Comparison of ENCODE assay signal across 37 cellular contexts in genomic region chr9:132760057-132760456, GRCh38.
"Had no signal": no experiment of that assay in that cellular context is flagged by ENCODE, and none has a peak within 500 bp of the region (broad histone marks: within the 10 kb centered on the region; RNA-seq: fewer than 3 reads in every experiment).

No MANE protein-coding gene starts in this region.

- H3K27me3 ChIP-seq: ascending aorta, cardiac muscle cell had no signal

- H3K4me1 ChIP-seq: ascending aorta had no signal

- H3K27ac Mint-ChIP-seq: activated CD4-positive, alpha-beta memory T cell treated with anti-CD3 and anti-CD28 coated beads, Interleukin-2, amount 10 ng/mL, durations not matched to agents 7 days and 5 days; activated CD4-positive, alpha-beta T cell treated with anti-CD3 and anti-CD28 coated beads for 36 hours; activated CD4-positive, alpha-beta T cell treated with anti-CD3 and anti-CD28 coated beads, Interleukin-2, amount 10 ng/mL, durations not matched to agents 7 days and 5 days; activated CD8-positive, alpha-beta memory T cell treated with anti-CD3 and anti-CD28 coated beads, Interleukin-2, amount 10 ng/mL, durations not matched to agents 7 days and 5 days; activated CD8-positive, alpha-beta T cell treated with anti-CD3 and anti-CD28 coated beads, Interleukin-2, amount 10 ng/mL, durations not matched to agents 7 days and 5 days; activated naive CD4-positive, alpha-beta T cell treated with anti-CD3 and anti-CD28 coated beads, Interleukin-2, amount 10 ng/mL, durations not matched to agents 7 days and 5 days; activated naive CD8-positive, alpha-beta T cell; activated naive CD8-positive, alpha-beta T cell treated with anti-CD3 and anti-CD28 coated beads, Interleukin-2, amount 10 ng/mL, durations not matched to agents 7 days and 5 days; activated naive CD8-positive, alpha-beta T cell treated with anti-CD3 and anti-CD28 coated beads, Interleukin-2, amount 50 U/mL, for 24 hours; activated T-cell treated with anti-CD3 and anti-CD28 coated beads, Interleukin-2, amount 50 U/mL, for 24 hours; activated T-helper 2 cell treated with anti-CD3 and anti-CD28 coated beads, Interferon-gamma antibody, Interleukin-2, Interleukin-4, amounts not matched to agents 10 μg/mL and 5 μg/mL and 100 μg/mL, durations not matched to agents 14 hours and 24 hours and 36 hours; brain; T-cell; T-helper 2 cell treated with Interferon-gamma antibody and Interleukin-4, amounts not matched to agents 5 μg/mL and 100 μg/mL, for 36 hours had no signal

- H3K4me3 Mint-ChIP-seq: activated CD4-positive, alpha-beta memory T cell treated with anti-CD3 and anti-CD28 coated beads, Interleukin-2, amount 10 ng/mL, durations not matched to agents 7 days and 5 days; activated CD4-positive, alpha-beta T cell treated with anti-CD3 and anti-CD28 coated beads for 36 hours; activated CD4-positive, alpha-beta T cell treated with anti-CD3 and anti-CD28 coated beads, Interleukin-2, amount 10 ng/mL, durations not matched to agents 7 days and 5 days; activated CD8-positive, alpha-beta memory T cell treated with anti-CD3 and anti-CD28 coated beads, Interleukin-2, amount 10 ng/mL, durations not matched to agents 7 days and 5 days; activated CD8-positive, alpha-beta T cell treated with anti-CD3 and anti-CD28 coated beads, Interleukin-2, amount 10 ng/mL, durations not matched to agents 7 days and 5 days; activated naive CD4-positive, alpha-beta T cell treated with anti-CD3 and anti-CD28 coated beads, Interleukin-2, amount 10 ng/mL, durations not matched to agents 7 days and 5 days; activated naive CD4-positive, alpha-beta T cell treated with anti-CD3 and anti-CD28 coated beads, Interleukin-2, amount 50 U/mL, for 24 hours; activated naive CD8-positive, alpha-beta T cell; activated naive CD8-positive, alpha-beta T cell treated with anti-CD3 and anti-CD28 coated beads, Interleukin-2, amount 10 ng/mL, durations not matched to agents 7 days and 5 days; activated naive CD8-positive, alpha-beta T cell treated with anti-CD3 and anti-CD28 coated beads, Interleukin-2, amount 50 U/mL, for 24 hours; activated T-cell treated with anti-CD3 and anti-CD28 coated beads, Interleukin-2, amount 50 U/mL, for 24 hours; brain; central memory CD8-positive, alpha-beta T cell; T-cell; T-helper 2 cell treated with Interferon-gamma antibody and Interleukin-4, amounts not matched to agents 5 μg/mL and 100 μg/mL, for 36 hours had no signal

- H3K27me3 Mint-ChIP-seq: activated naive CD4-positive, alpha-beta T cell treated with anti-CD3 and anti-CD28 coated beads, Interleukin-2, amount 50 U/mL, for 24 hours; activated naive CD8-positive, alpha-beta T cell treated with anti-CD3 and anti-CD28 coated beads, Interleukin-2, amount 50 U/mL, for 24 hours had no signal

- H3K9me3 ChIP-seq: ascending aorta had no signal

- H3K36me3 ChIP-seq: ascending aorta, cardiac muscle cell had no signal

- H3K27ac ChIP-seq: ascending aorta, cardiac muscle cell, VCaP had no signal

- ATAC-seq: activated CD4-positive, alpha-beta T cell treated with anti-CD3 and anti-CD28 coated beads for 36 hours; activated CD4-positive, CD25-positive, alpha-beta regulatory T cell treated with anti-CD3 and anti-CD28 coated beads, Interleukin-2, amount 50 U/mL, for 24 hours; activated CD8-positive, alpha-beta memory T cell treated with anti-CD3 and anti-CD28 coated beads, Interleukin-2, amount 10 ng/mL, durations not matched to agents 7 days and 5 days; activated CD8-positive, alpha-beta T cell treated with anti-CD3 and anti-CD28 coated beads, Interleukin-2, amount 10 ng/mL, durations not matched to agents 7 days and 5 days; activated naive CD8-positive, alpha-beta T cell treated with anti-CD3 and anti-CD28 coated beads, Interleukin-2, amount 50 U/mL, for 24 hours; T-cell had no signal

- H3K4me1 Mint-ChIP-seq: activated CD4-positive, alpha-beta memory T cell treated with anti-CD3 and anti-CD28 coated beads, Interleukin-2, amount 10 ng/mL, durations not matched to agents 7 days and 5 days; activated CD4-positive, alpha-beta T cell treated with anti-CD3 and anti-CD28 coated beads for 36 hours; activated CD4-positive, alpha-beta T cell treated with anti-CD3 and anti-CD28 coated beads, Interleukin-2, amount 10 ng/mL, durations not matched to agents 7 days and 5 days; activated CD8-positive, alpha-beta memory T cell treated with anti-CD3 and anti-CD28 coated beads, Interleukin-2, amount 10 ng/mL, durations not matched to agents 7 days and 5 days; activated naive CD4-positive, alpha-beta T cell treated with anti-CD3 and anti-CD28 coated beads, Interleukin-2, amount 10 ng/mL, durations not matched to agents 7 days and 5 days; activated naive CD4-positive, alpha-beta T cell treated with anti-CD3 and anti-CD28 coated beads, Interleukin-2, amount 50 U/mL, for 24 hours; activated naive CD8-positive, alpha-beta T cell treated with anti-CD3 and anti-CD28 coated beads, Interleukin-2, amount 10 ng/mL, durations not matched to agents 7 days and 5 days; activated naive CD8-positive, alpha-beta T cell treated with anti-CD3 and anti-CD28 coated beads, Interleukin-2, amount 50 U/mL, for 24 hours; central memory CD8-positive, alpha-beta T cell; T-cell had no signal

- DNase-seq: activated CD4-positive, alpha-beta memory T cell treated with anti-CD3 and anti-CD28 coated beads, Interleukin-2, amount 10 ng/mL, durations not matched to agents 7 days and 5 days; activated CD4-positive, alpha-beta T cell treated with anti-CD3 and anti-CD28 coated beads for 1 hour; activated CD4-positive, alpha-beta T cell treated with anti-CD3 and anti-CD28 coated beads for 36 hours; activated CD4-positive, alpha-beta T cell treated with anti-CD3 and anti-CD28 coated beads for 48 hours; activated CD4-positive, alpha-beta T cell treated with anti-CD3 and anti-CD28 coated beads, Interleukin-2, amount 10 ng/mL, durations not matched to agents 7 days and 5 days; activated CD4-positive, alpha-beta T cell treated with anti-CD3 and anti-CD28 coated beads, Interleukin-2, amount 50 U/mL, for 48 hours; activated CD4-positive, CD25-positive, alpha-beta regulatory T cell; activated CD8-positive, alpha-beta memory T cell treated with anti-CD3 and anti-CD28 coated beads for 24 hours; activated CD8-positive, alpha-beta memory T cell treated with anti-CD3 and anti-CD28 coated beads, Interleukin-2, amount 10 ng/mL, durations not matched to agents 7 days and 5 days; activated CD8-positive, alpha-beta T cell treated with anti-CD3 and anti-CD28 coated beads, Interleukin-2, amount 10 ng/mL, durations not matched to agents 7 days and 5 days; activated effector memory CD4-positive, alpha-beta T cell treated with Interleukin-2 at 50 U/mL for 16 hours; activated gamma-delta T cell; activated naive CD4-positive, alpha-beta T cell treated with anti-CD3 and anti-CD28 coated beads, Interleukin-2, amount 10 ng/mL, durations not matched to agents 7 days and 5 days; activated naive CD4-positive, alpha-beta T cell treated with Interleukin-2 at 50 U/mL for 16 hours; activated naive CD8-positive, alpha-beta T cell treated with anti-CD3 and anti-CD28 coated beads, Interleukin-2, amount 10 ng/mL, durations not matched to agents 7 days and 5 days; activated naive CD8-positive, alpha-beta T cell treated with anti-CD3 and anti-CD28 coated beads, Interleukin-2, amount 50 U/mL, for 24 hours; activated T-cell treated with anti-CD3 and anti-CD28 coated beads, Interleukin-2, amount 50 U/mL, for 24 hours; activated T-cell treated with anti-CD3 and anti-CD28 coated beads, Interleukin-2, amount 50 U/mL, for 48 hours; amygdala; anterior cingulate cortex; caudate nucleus; cerebellar nuclear complex; T-cell; T-helper 2 cell; T-helper 9 cell had no signal

- H3K36me3 Mint-ChIP-seq: activated CD8-positive, alpha-beta memory T cell treated with anti-CD3 and anti-CD28 coated beads, Interleukin-2, amount 10 ng/mL, durations not matched to agents 7 days and 5 days; activated naive CD4-positive, alpha-beta T cell treated with anti-CD3 and anti-CD28 coated beads, Interleukin-2, amount 10 ng/mL, durations not matched to agents 7 days and 5 days; activated naive CD4-positive, alpha-beta T cell treated with anti-CD3 and anti-CD28 coated beads, Interleukin-2, amount 50 U/mL, for 24 hours; activated naive CD8-positive, alpha-beta T cell; activated naive CD8-positive, alpha-beta T cell treated with anti-CD3 and anti-CD28 coated beads, Interleukin-2, amount 10 ng/mL, durations not matched to agents 7 days and 5 days; T-cell had no signal

- H3K4me3 ChIP-seq: ascending aorta, cardiac muscle cell had no signal

- FAIRE-seq: bronchial epithelial cell, TTC549 had no signal
